In genomic region chr6:5846335-5846734, GRCh38 we compare ENCODE assay signal across 9 cellular contexts.
"Had no signal": no experiment of that assay in that cellular context is flagged by ENCODE, and none has a peak within 500 bp of the region (broad histone marks: within the 10 kb centered on the region; RNA-seq: fewer than 3 reads in every experiment).

No MANE protein-coding gene starts in this region.

- H3K36me3 ChIP-seq: HAP-1 had no signal

- H3K4me1 ChIP-seq: HAP-1 had no signal

- ATAC-seq: HCT116, K562 had no signal

- H3K9me3 ChIP-seq: HAP-1 had no signal

- H3K27ac ChIP-seq: GM23248, HL-60 had no signal

- H3K9me3 Mint-ChIP-seq: HFFc6 had no signal

- H3K9ac ChIP-seq: GM23248 had no signal

- DNase-seq: GM23248, GOT3, H7, HFFc6, IMR-90 had no signal

- H3K4me3 Mint-ChIP-seq: HFFc6 had no signal

- H2AFZ ChIP-seq: GM23248 had no signal

- H3K27ac Mint-ChIP-seq: HFFc6 had no signal

- H3K4me3 ChIP-seq: GM23248, HAP-1, K562 had no signal
